31 cellular contexts compared by ENCODE assay signal in genomic region chr12:132064641-132065040, GRCh38.
DNase-seq lines count a peak whose midpoint lies in the region; ATAC-seq and TF ChIP-seq lines count a peak whose summit lies in the region.
"Had no signal": no experiment of that assay in that cellular context is flagged by ENCODE, and none has a peak within 500 bp of the region (broad histone marks: within the 10 kb centered on the region; RNA-seq: fewer than 3 reads in every experiment).

No MANE protein-coding gene starts in this region.

- H3K27ac Mint-ChIP-seq in CD4-positive, alpha-beta memory T cell, result peak overlapping the region in 5 of 7 donors; percentile 3 to 80 (median 37)
- H3K27ac Mint-ChIP-seq in endothelial cell (ENCODE audit: unreplicated experiment), result no peak overlapping the region
- peak overlapping the region; percentile 62 for H3K27ac Mint-ChIP-seq in stimulated activated effector memory CD8-positive, alpha-beta T cell treated with anti-CD3 and anti-CD28 coated beads, Interleukin-12 subunit alpha, Interleukin-12 subunit beta, amount 100 ng/mL, for 72 hours
- H3K27ac Mint-ChIP-seq: activated naive CD4-positive, alpha-beta T cell treated with anti-CD3 and anti-CD28 coated beads, Interleukin-2, amount 10 ng/mL, durations not matched to agents 7 days and 5 days; activated T-helper 1 cell treated with anti-CD3 and anti-CD28 coated beads, Interleukin-12 subunit alpha, Interleukin-12 subunit beta, Interleukin-2, Interleukin-4 antibody, amounts not matched to agents 30 ng/mL and 10 ng/mL and 1 ng/mL, durations not matched to agents 14 hours and 24 hours and 36 hours; brain; WTC11 had no signal

- peaks cover 20% of the 10 kb centered on the region for H3K4me1 ChIP-seq in CD4-positive, alpha-beta memory T cell (ENCODE audit: insufficient read depth, low read length)
- H3K4me1 ChIP-seq in prostate gland (replicated peaks), result no peaks in the 10 kb centered on the region
- H3K4me1 ChIP-seq: right atrium auricular region, tibial artery had no signal

- no peaks in the 10 kb centered on the region for H3K9me3 ChIP-seq in CD4-positive, alpha-beta memory T cell (ENCODE audit: control insufficient read depth in 1 of 2, low read length in 2 of 2)
- H3K9me3 ChIP-seq in KOPT-K1 (ENCODE audit: insufficient read depth, low read length, poor library complexity, severe bottlenecking), result no peaks in the 10 kb centered on the region
- H3K9me3 ChIP-seq in prostate gland, result no peaks in the 10 kb centered on the region
- H3K9me3 ChIP-seq: gastrocnemius medialis, mucosa of descending colon, right atrium auricular region, tibial artery had no signal

- no peak overlapping the region for H3K4me3 Mint-ChIP-seq in CD4-positive, alpha-beta memory T cell
- H3K4me3 Mint-ChIP-seq in endothelial cell (ENCODE audit: unreplicated experiment), result peak overlapping the region; percentile 67
- H3K4me3 Mint-ChIP-seq in stimulated activated effector memory CD8-positive, alpha-beta T cell treated with anti-CD3 and anti-CD28 coated beads, Interleukin-12 subunit alpha, Interleukin-12 subunit beta, amount 100 ng/mL, for 72 hours, result no peak overlapping the region
- H3K4me3 Mint-ChIP-seq: activated naive CD4-positive, alpha-beta T cell treated with anti-CD3 and anti-CD28 coated beads, Interleukin-2, amount 10 ng/mL, durations not matched to agents 7 days and 5 days; activated T-helper 1 cell treated with anti-CD3 and anti-CD28 coated beads, Interleukin-12 subunit alpha, Interleukin-12 subunit beta, Interleukin-2, Interleukin-4 antibody, amounts not matched to agents 30 ng/mL and 10 ng/mL and 1 ng/mL, durations not matched to agents 14 hours and 24 hours and 36 hours; brain; WTC11 had no signal

- H3K27me3 ChIP-seq in CD4-positive, alpha-beta memory T cell (ENCODE audit: insufficient read depth, low read length), result no peaks in the 10 kb centered on the region
- H3K27me3 ChIP-seq in prostate gland (replicated peaks; ENCODE audit: insufficient read depth), result no peaks in the 10 kb centered on the region
- H3K27me3 ChIP-seq: gastrocnemius medialis, right atrium auricular region, tibial artery had no signal

- intact Hi-C loops in CD4-positive, alpha-beta memory T cell (cut with micrococcal nuclease), result no loop called here
- intact Hi-C loops in prostate gland (cut with DNase I), result no loop called here

- TF ChIP-seq CTCF in endothelial cell (IDR thresholded peaks at IDR 0.05; ENCODE audit: unreplicated experiment) (no peak), prostate gland (IDR thresholded peaks at IDR 0.05) (no peak)

- TF ChIP-seq POLR2A in prostate gland (IDR thresholded peaks at IDR 0.05), result no peak

- 75% methylated on average over 20 of the region's 20 CpGs for WGBS in prostate gland

- CTCF ChIA-PET in CD4-positive, alpha-beta memory T cell (lab: Charles Lee; ENCODE audit: partially characterized antibody), result no interaction called here

- H3K36me3 Mint-ChIP-seq in CD4-positive, alpha-beta memory T cell, result peaks cover 37 to 66% of the 10 kb centered on the region in 2 donors
- H3K36me3 Mint-ChIP-seq in endothelial cell (ENCODE audit: low read depth, unreplicated experiment), result peaks cover 54% of the 10 kb centered on the region
- peaks cover 89% of the 10 kb centered on the region for H3K36me3 Mint-ChIP-seq in stimulated activated effector memory CD8-positive, alpha-beta T cell treated with anti-CD3 and anti-CD28 coated beads, Interleukin-12 subunit alpha, Interleukin-12 subunit beta, amount 100 ng/mL, for 72 hours

- ATAC-seq in stimulated activated effector memory CD8-positive, alpha-beta T cell treated with anti-CD3 and anti-CD28 coated beads, Interleukin-12 subunit alpha, Interleukin-12 subunit beta, amount 100 ng/mL, for 72 hours, result no peak
- ATAC-seq: gastrocnemius medialis, left cardiac atrium, mucosa of descending colon, WTC11 had no signal

- no peak overlapping the region for H3K4me3 ChIP-seq in CD4-positive, alpha-beta memory T cell (ENCODE audit: low read length in 2 of 2)
- no peak overlapping the region for H3K4me3 ChIP-seq in prostate gland
- H3K4me3 ChIP-seq: gastrocnemius medialis, mucosa of descending colon, right atrium auricular region, smooth muscle cell, tibial artery had no signal

- POLR2A ChIA-PET in CD4-positive, alpha-beta memory T cell (lab: Charles Lee; ENCODE audit: partially characterized antibody), result no interaction called here

- DNase-seq in CD4-positive, alpha-beta memory T cell, result no peak
- no peak for DNase-seq in endothelial cell (ENCODE audit: low spot score)
- no peak for DNase-seq in stimulated activated effector memory CD8-positive, alpha-beta T cell treated with anti-CD3 and anti-CD28 coated beads, Interleukin-12 subunit alpha, Interleukin-12 subunit beta, amount 100 ng/mL, for 72 hours (ENCODE audit: low spot score in 2 of 2)
- no peak for DNase-seq in activated gamma-delta T cell treated with Interleukin-2 at 50 U/mL for 16 hours
- DNase-seq in prostate gland (ENCODE audit: low spot score), result no peak
- DNase-seq in KG1 (lab: John Stamatoyannopoulos, UW), result no peak
- DNase-seq: activated CD4-positive, alpha-beta T cell treated with anti-CD3 and anti-CD28 coated beads, Interleukin-2, amount 50 U/mL, for 1 hour; activated naive CD4-positive, alpha-beta T cell treated with anti-CD3 and anti-CD28 coated beads, Interleukin-2, amount 10 ng/mL, durations not matched to agents 7 days and 5 days; amniotic stem cell; Calu3; cerebellar nuclear complex; DMS79; gastrocnemius medialis; GF-D8; GOT3; left cardiac atrium; mucosa of descending colon; NCI-H1092; NCI-H1694; NCI-H446; NCI-H748 treated with DMSO at 0.1 percent for 48 hours; stimulated activated CD4-positive, alpha-beta T cell treated with anti-CD3 and anti-CD28 coated beads, Interleukin-1b, Interleukin-23, amount 100 ng/mL, for 48 hours; SW 1271; tibial artery had no signal

- no peaks in the 10 kb centered on the region for H3K27me3 Mint-ChIP-seq in CD4-positive, alpha-beta memory T cell
- peaks cover 16% of the 10 kb centered on the region for H3K27me3 Mint-ChIP-seq in endothelial cell (ENCODE audit: unreplicated experiment)
- H3K27me3 Mint-ChIP-seq: activated naive CD4-positive, alpha-beta T cell treated with anti-CD3 and anti-CD28 coated beads, Interleukin-2, amount 10 ng/mL, durations not matched to agents 7 days and 5 days; brain had no signal

- H3K4me1 Mint-ChIP-seq in CD4-positive, alpha-beta memory T cell, result peaks cover 10 to 42% (median 21%) of the 10 kb centered on the region in 4 donors
- peaks cover 18% of the 10 kb centered on the region for H3K4me1 Mint-ChIP-seq in endothelial cell (ENCODE audit: unreplicated experiment)
- peaks cover 18% of the 10 kb centered on the region for H3K4me1 Mint-ChIP-seq in stimulated activated effector memory CD8-positive, alpha-beta T cell treated with anti-CD3 and anti-CD28 coated beads, Interleukin-12 subunit alpha, Interleukin-12 subunit beta, amount 100 ng/mL, for 72 hours
- H3K4me1 Mint-ChIP-seq: brain, WTC11 had no signal

- peaks cover 35% of the 10 kb centered on the region for H3K36me3 ChIP-seq in CD4-positive, alpha-beta memory T cell (ENCODE audit: insufficient read depth, low read length)
- H3K36me3 ChIP-seq in KOPT-K1 (ENCODE audit: insufficient read depth, low read length) (peaks cover 88% of the 10 kb centered on the region), prostate gland (peaks cover 10 to 20% of the 10 kb centered on the region in 2 donors)

- peaks cover 0 to 1% (median 0%) of the 10 kb centered on the region in 8 donors for H3K9me3 Mint-ChIP-seq in CD4-positive, alpha-beta memory T cell
- H3K9me3 Mint-ChIP-seq in endothelial cell (ENCODE audit: unreplicated experiment), result no peaks in the 10 kb centered on the region
- H3K9me3 Mint-ChIP-seq in stimulated activated effector memory CD8-positive, alpha-beta T cell treated with anti-CD3 and anti-CD28 coated beads, Interleukin-12 subunit alpha, Interleukin-12 subunit beta, amount 100 ng/mL, for 72 hours, result no peaks in the 10 kb centered on the region
- H3K9me3 Mint-ChIP-seq: activated naive CD4-positive, alpha-beta T cell treated with anti-CD3 and anti-CD28 coated beads, Interleukin-2, amount 10 ng/mL, durations not matched to agents 7 days and 5 days; activated T-helper 1 cell treated with anti-CD3 and anti-CD28 coated beads, Interleukin-12 subunit alpha, Interleukin-12 subunit beta, Interleukin-2, Interleukin-4 antibody, amounts not matched to agents 30 ng/mL and 10 ng/mL and 1 ng/mL, durations not matched to agents 14 hours and 24 hours and 36 hours; brain; WTC11 had no signal

- no peak overlapping the region for H3K27ac ChIP-seq in CD4-positive, alpha-beta memory T cell (ENCODE audit: low read depth, low read length)
- peak overlapping the region; percentile 61 for H3K27ac ChIP-seq in KOPT-K1 (ENCODE audit: low read depth, low read length, poor library complexity, severe bottlenecking)
- H3K27ac ChIP-seq in prostate gland, result no peak overlapping the region
- H3K27ac ChIP-seq: C4-2B, gastrocnemius medialis, right atrium auricular region, tibial artery had no signal
